ENCODE assay signal across 9 cellular contexts in genomic region chr12:124379938-124380754, GRCh38.
DNase-seq lines count a peak whose midpoint lies in the region; ATAC-seq, FAIRE-seq and TF ChIP-seq lines count a peak whose summit lies in the region.
"Had no signal": no experiment of that assay in that cellular context is flagged by ENCODE, and none has a peak within 500 bp of the region (broad histone marks: within the 10 kb centered on the region; RNA-seq: fewer than 3 reads in every experiment).

No MANE protein-coding gene starts in this region.

- peaks cover 21% of the 10 kb centered on the region for H3F3A ChIP-seq in PC-3 (ENCODE audit: low read length, unreplicated experiment)

- no peaks in the 10 kb centered on the region for H3K9me3 Mint-ChIP-seq in naive B cell

- no peak for TF ChIP-seq POLR2A in A549 (IDR thresholded peaks at IDR 0.05; ENCODE audit: low read length)

- H3K4me2 ChIP-seq in A549 (peak overlapping the region; percentile 97), PC-3 (ENCODE audit: low read length) (peak overlapping the region; percentile 64)

- FAIRE-seq in A549 (lab: Jason Lieb, UNC): no peak

- H3K36me3 ChIP-seq in PC-3 (ENCODE audit: low read depth, low read length): peaks cover 77% of the 10 kb centered on the region

- H3K27ac ChIP-seq in A549: peak overlapping the region; percentile 99 to 100
- peak overlapping the region; percentile 86 for H3K27ac ChIP-seq in PC-3 (ENCODE audit: low read length)
- H3K27ac ChIP-seq in epithelial cell of prostate: peak overlapping the region; percentile 84

- H3K27me3 ChIP-seq in PC-3 (ENCODE audit: low read length): no peaks in the 10 kb centered on the region

- no peak overlapping the region for H3K4me3 ChIP-seq in A549
- peak overlapping the region; percentile 13; the same call in 1 of the 2 replicates for H3K4me3 ChIP-seq in PC-3 (ENCODE audit: low read length)

- peak; percentile 11; the same call in 1 of the 3 replicates for TF ChIP-seq CTCF in A549 (IDR thresholded peaks at IDR 0.05)
- TF ChIP-seq CTCF in PC-3 (conservative IDR thresholded peaks at IDR 0.05; ENCODE audit: low read depth, low read length): peak; percentile 51
- TF ChIP-seq CTCF in GM10248 (IDR thresholded peaks at IDR 0.05; ENCODE audit: control extremely low read depth, extremely low read depth, low read depth, missing control alignments): no peak

- no peaks in the 10 kb centered on the region for H3K36me3 Mint-ChIP-seq in naive B cell

- H3K27me3 Mint-ChIP-seq in naive B cell: no peaks in the 10 kb centered on the region

- no TSS peak for BruUV-seq in PC-3 (replicated peaks; lab: Mats Ljungman, UMichigan)

- 32% methylated on average over 21 of the region's 31 CpGs for WGBS in A549 (ENCODE audit: missing lambda C conversion rate)

- H3K9me2 ChIP-seq in PC-3 (replicated peaks; ENCODE audit: low read length): no peaks in the 10 kb centered on the region

- POLR2A ChIA-PET in A549 (lab: Yijun Ruan, JAX) (interaction anchor here (1.0 to 2.8 kb wide), 2 partner anchors 9 to 138 kb away, joined by 3 to 22 read pairs; no protein-coding TSS in a partner anchor), PC-3 (lab: Charles Lee; ENCODE audit: unreplicated experiment) (interaction anchor here (0.6 to 1.5 kb wide), 4 partner anchors 9 to 114 kb away, joined by 3 to 15 read pairs (median 8); no protein-coding TSS in a partner anchor), GM10248 (lab: Yijun Ruan, JAX) (interaction anchor here (0.6 kb wide), 1 partner anchor 187 kb away, joined by 3 read pairs; no protein-coding TSS in a partner anchor)

- peak; percentile 9 to 34; a peak in 3 of 5 replicates for TF ChIP-seq RAD21 in A549 (conservative IDR thresholded peaks at IDR 0.05 in 1 of 2, IDR thresholded peaks at IDR 0.05 in 1 of 2)

- H2AFZ ChIP-seq in PC-3 (ENCODE audit: low read length): no peak overlapping the region

- H3K4me3 Mint-ChIP-seq in naive B cell: no peak overlapping the region

- DNase-seq in A549 (ENCODE audit: low read depth in 1 of 2, low spot score in 1 of 2): peak; percentile 73 to 85
- DNase-seq in PC-3: peak; percentile 97
- DNase-seq in epithelial cell of prostate (ENCODE audit: low read depth, low spot score): no peak
- DNase-seq in naive B cell: no peak
- DNase-seq in stimulated activated CD4-positive, alpha-beta T cell treated with anti-CD3 and anti-CD28 coated beads, Interleukin-1b, Interleukin-23, amount 100 ng/mL, for 48 hours: no peak
- no peak for DNase-seq in GM10248 (ENCODE audit: extremely low spot score)
- DNase-seq: OCI-M1 had no signal

- H3K9ac ChIP-seq in PC-3 (ENCODE audit: low read length): peak overlapping the region; percentile 55

- 0 out of 2 replicates have a peak, but pooled peaks cover 3% of the 10 kb centered on the region for H4K20me1 ChIP-seq in PC-3 (ENCODE audit: low read length)

- H3K4me1 ChIP-seq in A549 (peaks cover 100% of the 10 kb centered on the region), PC-3 (ENCODE audit: insufficient read depth, low read length) (peaks cover 64% of the 10 kb centered on the region)

- CTCF ChIA-PET in A549 (lab: Yijun Ruan, JAX): interaction anchor here (0.6 to 6.6 kb wide), 27 partner anchors 9 to 391 kb away, joined by 3 to 67 read pairs (median 5); no protein-coding TSS in a partner anchor
- CTCF ChIA-PET in PC-3 (lab: Charles Lee): interaction anchor here (0.6 to 2.1 kb wide), 9 partner anchors 9 to 347 kb away, joined by 3 to 54 read pairs (median 5); no protein-coding TSS in a partner anchor
- CTCF ChIA-PET in GM10248 (lab: Yijun Ruan, JAX): interaction anchor here (1.2 kb wide), 1 partner anchor 19 kb away, joined by 5 read pairs; no protein-coding TSS in a partner anchor

- no peaks in the 10 kb centered on the region for H3K9me3 ChIP-seq in A549
- H3K9me3 ChIP-seq in PC-3 (ENCODE audit: low read length): no peaks in the 10 kb centered on the region

- TF ChIP-seq EP300 in A549 (IDR thresholded peaks at IDR 0.05): peak; percentile 43 to 78; a peak in 2 of 5 replicates

- peak; percentile 57 to 59 for ATAC-seq in A549
- ATAC-seq in PC-3: peak; percentile 70
- ATAC-seq in naive B cell (ENCODE audit: low read depth in 2 of 2): no peak
- ATAC-seq in GM21825 (IDR thresholded peaks at IDR 0.05; ENCODE audit: unreplicated experiment): no peak
- no peak for ATAC-seq in GM18873 (IDR thresholded peaks at IDR 0.05; ENCODE audit: low FRiP score, unreplicated experiment)

- intact Hi-C loops in PC-3 (cut with micrococcal nuclease): loop anchor here (1.0 to 10.0 kb wide), 4 partner anchors 11 to 365 kb away; no protein-coding TSS in a partner anchor

- peaks cover 91% of the 10 kb centered on the region for H3K79me2 ChIP-seq in PC-3 (ENCODE audit: low read length)

- H3K27ac Mint-ChIP-seq in naive B cell: peak overlapping the region in 4 of 6 donors; percentile 30 to 72 (median 50)

- H3K4me1 Mint-ChIP-seq in naive B cell: peaks cover 9 to 28% (median 12%) of the 10 kb centered on the region in 3 donors

TF ChIP-seq in A549, 52 proteins besides CTCF, POLR2A, EP300 and RAD21 (continues in another document):
- TF ChIP-seq HOXA7 (CRISPR knock-in tag; IDR thresholded peaks at IDR 0.05) (0 out of 2 replicates have a peak, but pooled peaks have one; percentile 51), CBX8 (IDR thresholded peaks at IDR 0.05) (no peak), ZC3H11A (IDR thresholded peaks at IDR 0.05) (no peak), GATA3 (IDR thresholded peaks at IDR 0.05; ENCODE audit: borderline replicate concordance) (0 out of 2 replicates have a peak, but pooled peaks have one; percentile 15), CEBPB (IDR thresholded peaks at IDR 0.05) (no peak), SMC3 (IDR thresholded peaks at IDR 0.05) (peak; percentile 42; the same call in 1 of the 3 replicates), ZNF302 (CRISPR knock-in tag; IDR thresholded peaks at IDR 0.05) (no peak), USF2 (IDR thresholded peaks at IDR 0.05) (no peak), ZFP36 (IDR thresholded peaks at IDR 0.05; ENCODE audit: borderline replicate concordance, partially characterized antibody) (no peak), JUN (IDR thresholded peaks at IDR 0.05) (peak in 1 of 2 experiments; percentile 47; a peak in 2 of 5 replicates), BHLHE40 (IDR thresholded peaks at IDR 0.05; ENCODE audit: low read depth, low read length) (no peak), JUNB (IDR thresholded peaks at IDR 0.05) (0 out of 2 replicates have a peak, but pooled peaks have one; percentile 15), FOSL2 (IDR thresholded peaks at IDR 0.05) (no peak), FOSL2 (CRISPR knock-in tag; IDR thresholded peaks at IDR 0.05) (peak; percentile 70), ZSCAN20 (CRISPR knock-in tag; IDR thresholded peaks at IDR 0.05) (no peak), MAX (IDR thresholded peaks at IDR 0.05) (peak; percentile 52; the same call in 1 of the 2 replicates), ESRRA (IDR thresholded peaks at IDR 0.05; ENCODE audit: borderline replicate concordance, low read length) (no peak), PHF8 (IDR thresholded peaks at IDR 0.05; ENCODE audit: borderline replicate concordance, low read depth) (no peak), HMGXB4 (CRISPR knock-in tag; IDR thresholded peaks at IDR 0.05; ENCODE audit: borderline replicate concordance) (no peak), HOXB5 (CRISPR knock-in tag; IDR thresholded peaks at IDR 0.05) (peak; percentile 38; the same call in 1 of the 2 replicates), TFCP2L1 (CRISPR knock-in tag; IDR thresholded peaks at IDR 0.05) (0 out of 2 replicates have a peak, but pooled peaks have one; percentile 24)
- TF ChIP-seq, protein P1, sequence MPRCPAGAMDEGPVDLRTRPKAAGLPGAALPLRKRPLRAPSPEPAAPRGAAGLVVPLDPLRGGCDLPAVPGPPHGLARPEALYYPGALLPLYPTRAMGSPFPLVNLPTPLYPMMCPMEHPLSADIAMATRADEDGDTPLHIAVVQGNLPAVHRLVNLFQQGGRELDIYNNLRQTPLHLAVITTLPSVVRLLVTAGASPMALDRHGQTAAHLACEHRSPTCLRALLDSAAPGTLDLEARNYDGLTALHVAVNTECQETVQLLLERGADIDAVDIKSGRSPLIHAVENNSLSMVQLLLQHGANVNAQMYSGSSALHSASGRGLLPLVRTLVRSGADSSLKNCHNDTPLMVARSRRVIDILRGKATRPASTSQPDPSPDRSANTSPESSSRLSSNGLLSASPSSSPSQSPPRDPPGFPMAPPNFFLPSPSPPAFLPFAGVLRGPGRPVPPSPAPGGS (IDR thresholded peaks at IDR 0.05): 0 out of 3 replicates have a peak, but pooled peaks have one; percentile 18

Comparison
In these comparisons a context has a peak if more than half of its experiments do, and no peak if none do; other contexts are left out.
1. ATAC-seq: peak in A549 (2 of 2) and PC-3 (single experiment); none in naive B cell (0 of 2), GM21825 (single experiment) and GM18873 (single experiment).
2. DNase-seq: peak in A549 (2 of 2) and PC-3 (single experiment); none in epithelial cell of prostate (single experiment), naive B cell (single experiment), stimulated activated CD4-positive, alpha-beta T cell treated with anti-CD3 and anti-CD28 coated beads, Interleukin-1b, Interleukin-23, amount 100 ng/mL, for 48 hours (single experiment) and GM10248 (single experiment).
3. Peak in every context shown above with its lines, with median percentiles within 50 percentile points of each other: H3K27ac ChIP-seq.